1 cellular context compared by ENCODE assay signal in genomic region chr10:107474650-107475049, GRCh38.
TF ChIP-seq lines count a peak whose summit lies in the region.

No MANE protein-coding gene starts in this region.

TF ChIP-seq in GM23338, 12 proteins besides CTCF, POLR2A, EP300 and RAD21:
- TF ChIP-seq ZNF462 (CRISPR knock-in tag; IDR thresholded peaks at IDR 0.05) (no peak), EZH2phosphoT487 (IDR thresholded peaks at IDR 0.05; ENCODE audit: unreplicated experiment) (no peak), NANOG (IDR thresholded peaks at IDR 0.05; ENCODE audit: borderline replicate concordance) (no peak), JUNB (IDR thresholded peaks at IDR 0.05; ENCODE audit: unreplicated experiment) (no peak), ZNF114 (CRISPR knock-in tag; IDR thresholded peaks at IDR 0.05) (no peak), ETS1 (IDR thresholded peaks at IDR 0.05) (no peak), CREB1 (CRISPR knock-in tag; IDR thresholded peaks at IDR 0.05; ENCODE audit: low read depth) (no peak), ZNF331 (CRISPR knock-in tag; IDR thresholded peaks at IDR 0.05; ENCODE audit: low read depth) (no peak), POLR2AphosphoS5 (IDR thresholded peaks at IDR 0.05; ENCODE audit: low read depth) (no peak), EZH2 (IDR thresholded peaks at IDR 0.05; ENCODE audit: low read depth, unreplicated experiment) (no peak), STAT1 (IDR thresholded peaks at IDR 0.05; ENCODE audit: unreplicated experiment) (no peak)
- TF ChIP-seq, protein P1, sequence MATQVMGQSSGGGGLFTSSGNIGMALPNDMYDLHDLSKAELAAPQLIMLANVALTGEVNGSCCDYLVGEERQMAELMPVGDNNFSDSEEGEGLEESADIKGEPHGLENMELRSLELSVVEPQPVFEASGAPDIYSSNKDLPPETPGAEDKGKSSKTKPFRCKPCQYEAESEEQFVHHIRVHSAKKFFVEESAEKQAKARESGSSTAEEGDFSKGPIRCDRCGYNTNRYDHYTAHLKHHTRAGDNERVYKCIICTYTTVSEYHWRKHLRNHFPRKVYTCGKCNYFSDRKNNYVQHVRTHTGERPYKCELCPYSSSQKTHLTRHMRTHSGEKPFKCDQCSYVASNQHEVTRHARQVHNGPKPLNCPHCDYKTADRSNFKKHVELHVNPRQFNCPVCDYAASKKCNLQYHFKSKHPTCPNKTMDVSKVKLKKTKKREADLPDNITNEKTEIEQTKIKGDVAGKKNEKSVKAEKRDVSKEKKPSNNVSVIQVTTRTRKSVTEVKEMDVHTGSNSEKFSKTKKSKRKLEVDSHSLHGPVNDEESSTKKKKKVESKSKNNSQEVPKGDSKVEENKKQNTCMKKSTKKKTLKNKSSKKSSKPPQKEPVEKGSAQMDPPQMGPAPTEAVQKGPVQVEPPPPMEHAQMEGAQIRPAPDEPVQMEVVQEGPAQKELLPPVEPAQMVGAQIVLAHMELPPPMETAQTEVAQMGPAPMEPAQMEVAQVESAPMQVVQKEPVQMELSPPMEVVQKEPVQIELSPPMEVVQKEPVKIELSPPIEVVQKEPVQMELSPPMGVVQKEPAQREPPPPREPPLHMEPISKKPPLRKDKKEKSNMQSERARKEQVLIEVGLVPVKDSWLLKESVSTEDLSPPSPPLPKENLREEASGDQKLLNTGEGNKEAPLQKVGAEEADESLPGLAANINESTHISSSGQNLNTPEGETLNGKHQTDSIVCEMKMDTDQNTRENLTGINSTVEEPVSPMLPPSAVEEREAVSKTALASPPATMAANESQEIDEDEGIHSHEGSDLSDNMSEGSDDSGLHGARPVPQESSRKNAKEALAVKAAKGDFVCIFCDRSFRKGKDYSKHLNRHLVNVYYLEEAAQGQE (IDR thresholded peaks at IDR 0.05; ENCODE audit: unreplicated experiment): no peak
TF ChIP-seq in GM23338: peak in this region for 0.
